ENCODE assay signal across 29 cellular contexts in the genomic region with DNA sequence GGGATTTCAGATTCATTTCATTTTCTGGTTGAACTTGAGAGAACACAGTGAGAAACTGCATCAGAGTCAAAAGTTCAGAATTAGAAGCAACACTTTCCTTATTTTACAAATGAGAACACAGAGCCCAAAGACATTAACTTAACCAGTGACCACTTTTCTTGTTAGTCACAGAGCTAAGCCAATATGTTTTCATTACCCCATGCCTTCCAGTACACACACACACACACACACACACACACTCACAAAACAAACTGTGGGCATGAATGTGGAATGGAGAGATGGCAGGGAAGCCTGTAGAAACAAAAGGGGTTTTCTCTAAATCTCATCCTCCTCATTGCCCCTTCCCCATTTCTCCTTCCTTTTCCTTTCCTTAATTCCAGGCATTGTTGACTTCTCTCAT.
"Had no signal": no experiment of that assay in that cellular context is flagged by ENCODE, and none has a peak within 500 bp of the region (broad histone marks: within the 10 kb centered on the region; RNA-seq: fewer than 3 reads in every experiment).

No MANE protein-coding gene starts in this region.

- H3K9me3 ChIP-seq: colonic mucosa, gastrocnemius medialis, heart left ventricle, neutrophil, pancreas, right lobe of liver, suprapubic skin, vagina had no signal

- H3K79me2 ChIP-seq: hepatocyte had no signal

- H3K4me3 ChIP-seq: colonic mucosa, gastrocnemius medialis, heart left ventricle, hepatocyte, lung, pancreas, right lobe of liver, smooth muscle cell, suprapubic skin, vagina had no signal

- H3K27me3 ChIP-seq: colonic mucosa, gastrocnemius medialis, heart left ventricle, hepatocyte, neutrophil, pancreas, right lobe of liver, suprapubic skin, vagina had no signal

- H3K27ac ChIP-seq: colonic mucosa, epithelial cell of prostate, gastrocnemius medialis, heart left ventricle, hepatocyte, neutrophil, pancreas, right lobe of liver, suprapubic skin, vagina had no signal

- ATAC-seq: esophagus mucosa; gastrocnemius medialis; heart left ventricle; natural killer cell treated with Interleukin-12 subunit alpha and Interleukin-12 subunit beta and Interleukin-15 and Interleukin-18, amount 100 ng/mL, for 72 hours; pancreas; right lobe of liver; stimulated activated naive CD8-positive, alpha-beta T cell treated with anti-CD3 and anti-CD28 coated beads, Interleukin-15, amount 100 ng/mL, for 72 hours had no signal

- H3K36me3 Mint-ChIP-seq: memory B cell; naive B cell; natural killer cell treated with Interleukin-12 subunit alpha and Interleukin-12 subunit beta and Interleukin-15 and Interleukin-18, amount 100 ng/mL, for 72 hours had no signal

- H3K27ac Mint-ChIP-seq: dendritic cell treated with granulocyte-macrophage colony-stimulating factor and Interleukin-4, amounts not matched to agents 40 ng/mL and 50 ng/mL, for 4 days; endodermal cell; memory B cell; natural killer cell treated with Interleukin-12 subunit alpha and Interleukin-12 subunit beta and Interleukin-15 and Interleukin-18, amount 100 ng/mL, for 72 hours; stimulated activated naive CD8-positive, alpha-beta T cell treated with anti-CD3 and anti-CD28 coated beads, Interleukin-15, amount 100 ng/mL, for 72 hours had no signal

- FAIRE-seq: islet of Langerhans, pancreas had no signal

- H3K9me3 Mint-ChIP-seq: dendritic cell treated with granulocyte-macrophage colony-stimulating factor and Interleukin-4, amounts not matched to agents 40 ng/mL and 50 ng/mL, for 4 days; endodermal cell; memory B cell; natural killer cell treated with Interleukin-12 subunit alpha and Interleukin-12 subunit beta and Interleukin-15 and Interleukin-18, amount 100 ng/mL, for 72 hours; neural crest cell had no signal

- H3K4me3 Mint-ChIP-seq: dendritic cell treated with granulocyte-macrophage colony-stimulating factor and Interleukin-4, amounts not matched to agents 40 ng/mL and 50 ng/mL, for 4 days; endodermal cell; memory B cell; naive B cell; natural killer cell treated with Interleukin-12 subunit alpha and Interleukin-12 subunit beta and Interleukin-15 and Interleukin-18, amount 100 ng/mL, for 72 hours; neural crest cell; stimulated activated naive CD8-positive, alpha-beta T cell treated with anti-CD3 and anti-CD28 coated beads, Interleukin-15, amount 100 ng/mL, for 72 hours had no signal

- H2AFZ ChIP-seq: hepatocyte had no signal

- H3K27me3 Mint-ChIP-seq: dendritic cell treated with granulocyte-macrophage colony-stimulating factor and Interleukin-4, amounts not matched to agents 40 ng/mL and 50 ng/mL, for 4 days; memory B cell; naive B cell; stimulated activated naive CD8-positive, alpha-beta T cell treated with anti-CD3 and anti-CD28 coated beads, Interleukin-15, amount 100 ng/mL, for 72 hours had no signal

- H3K36me3 ChIP-seq: colonic mucosa, gastrocnemius medialis, heart left ventricle, neutrophil, pancreas, right lobe of liver, suprapubic skin, vagina had no signal

- DNase-seq: colonic mucosa; effector CD8-positive, alpha-beta T cell; endodermal cell; foreskin fibroblast; gastrocnemius medialis; heart left ventricle; naive B cell; pancreas; right lobe of liver; stimulated activated CD4-positive, alpha-beta T cell treated with anti-CD3 and anti-CD28 coated beads, Interleukin-12 subunit alpha, Interleukin-12 subunit beta, amount 100 ng/mL, for 4 hours; stimulated activated CD4-positive, alpha-beta T cell treated with anti-CD3 and anti-CD28 coated beads, Interleukin-1b, Interleukin-23, amount 100 ng/mL, for 48 hours; stimulated activated CD4-positive, alpha-beta T cell treated with anti-CD3 and anti-CD28 coated beads, Interleukin-4, amount 100 ng/mL, for 1 hour; stimulated activated CD8-positive, alpha-beta memory T cell treated with anti-CD3 and anti-CD28 coated beads, Interleukin-4, amount 100 ng/mL, for 48 hours; stimulated activated naive CD4-positive, alpha-beta T cell; stimulated activated naive CD8-positive, alpha-beta T cell treated with anti-CD3 and anti-CD28 coated beads, Interleukin-15, amount 100 ng/mL, for 72 hours; trophoblast cell had no signal

- H3K4me1 ChIP-seq: colonic mucosa, pancreas, suprapubic skin had no signal

- H3K4me2 ChIP-seq: hepatocyte, smooth muscle cell had no signal
